8 cellular contexts compared by ENCODE assay signal in the genomic region with DNA sequence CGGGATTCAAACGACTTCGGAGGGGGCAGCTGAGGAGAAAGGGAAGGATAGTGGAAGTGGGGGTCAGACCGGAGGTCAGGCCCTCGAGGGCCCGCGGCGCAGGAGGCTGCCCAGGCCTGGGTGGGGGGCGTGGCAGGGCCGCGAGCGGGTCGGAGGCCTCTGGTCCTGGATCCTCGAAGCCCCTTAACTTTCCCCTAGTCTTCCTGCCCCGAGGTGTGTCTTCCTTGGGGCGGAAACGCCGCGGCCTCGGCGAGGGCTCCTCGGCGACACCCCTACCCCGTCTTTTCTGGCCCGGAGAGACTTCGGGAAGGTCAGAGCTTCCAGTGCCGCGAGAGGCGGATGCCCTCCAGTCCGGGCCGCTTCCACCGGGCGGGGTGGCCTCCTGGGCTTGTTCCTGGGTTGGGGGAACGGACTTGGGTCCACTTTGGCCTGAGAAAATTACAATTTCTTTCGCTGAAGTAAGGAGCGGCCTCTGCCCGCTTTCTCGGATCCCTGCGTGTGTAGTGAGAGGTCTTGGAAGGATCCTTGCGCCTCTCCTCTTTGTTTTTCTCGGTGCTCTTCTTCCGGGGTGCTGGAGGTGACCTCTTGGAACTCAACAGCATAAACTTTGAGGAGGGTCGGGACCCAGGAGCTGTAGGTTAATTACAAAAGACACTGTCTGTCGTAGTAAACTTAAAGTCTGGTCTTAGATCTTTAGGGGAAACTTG. TPM values are rescaled to one million over a fixed set of nuclear protein-coding genes. Genes with fewer than 3 reads are reported as not detected.
DNase-seq lines count a peak whose midpoint lies in the region; ATAC-seq and TF ChIP-seq lines count a peak whose summit lies in the region.

No MANE protein-coding gene starts in this region.

- no peak overlapping the region for H3K56ac ChIP-seq in H9 (ENCODE audit: insufficient read length, low read depth, low read length)

- WGBS in H9 (ENCODE audit: extremely low coverage, insufficient read length, low lambda C conversion rate), result no CpG with 5 or more reads among the region's 44 CpGs
- WGBS in heart left ventricle, 4 donors, result 0 to 1% (median 0%) methylated on average over 32 to 44 of the region's 44 CpGs

- H2BK120ac ChIP-seq in H9 (ENCODE audit: low read depth, low read length, poor library complexity, severe bottlenecking), result no peak overlapping the region

- H2BK5ac ChIP-seq in H9 (ENCODE audit: insufficient read length, low read length), result no peak overlapping the region

- no peak overlapping the region for H3T11ph ChIP-seq in H9 (ENCODE audit: low read length)

- H2AFZ ChIP-seq in H9 (ENCODE audit: low read length), result no peak overlapping the region
- H2AFZ ChIP-seq in parathyroid adenoma, result peak overlapping the region; percentile 88

- no peak overlapping the region for H4K91ac ChIP-seq in H9 (ENCODE audit: insufficient read length, low read depth, low read length)

- H3K9ac ChIP-seq in H9 (ENCODE audit: extremely low read depth, insufficient read length, low read length), result peak overlapping the region; percentile 95
- peak overlapping the region; percentile 98 for H3K9ac ChIP-seq in parathyroid adenoma

- H3K36me3 ChIP-seq in heart left ventricle (peaks cover 0 to 9% (median 0%) of the 10 kb centered on the region in 9 donors), parathyroid adenoma (ENCODE audit: control insufficient read depth, insufficient read depth, low read length) (no peaks in the 10 kb centered on the region)

- H4K20me1 ChIP-seq in H9 (ENCODE audit: control insufficient read depth, insufficient read depth, insufficient read length), result no peaks in the 10 kb centered on the region

- no peak overlapping the region for H2BK20ac ChIP-seq in H9 (ENCODE audit: low read depth, low read length, poor library complexity, severe bottlenecking)

- peak overlapping the region; percentile 97 to 98 for H3K4me3 Mint-ChIP-seq in H9

- no peak for TF ChIP-seq POLR2A in heart left ventricle (IDR thresholded peaks at IDR 0.05)

- H3K4me1 ChIP-seq in H9 (ENCODE audit: insufficient read depth, low read length) (no peaks in the 10 kb centered on the region), heart left ventricle (peaks cover 4 to 52% (median 41%) of the 10 kb centered on the region in 12 donors), parathyroid adenoma (no peaks in the 10 kb centered on the region)

- H3K14ac ChIP-seq in H9 (ENCODE audit: insufficient read depth, low read length), result peak overlapping the region; percentile 90

- no peaks in the 10 kb centered on the region for H3K9me3 ChIP-seq in H9 (ENCODE audit: control insufficient read depth, low read depth, low read length)
- no peaks in the 10 kb centered on the region for H3K9me3 ChIP-seq in heart left ventricle
- no peaks in the 10 kb centered on the region for H3K9me3 ChIP-seq in parathyroid adenoma (ENCODE audit: control insufficient read depth, low read length)

- H3K27me3 Mint-ChIP-seq in H9 (ENCODE audit: low read depth), result no peaks in the 10 kb centered on the region; the same call in 1 of the 2 replicates

- no peak overlapping the region for H2AK5ac ChIP-seq in H9 (ENCODE audit: insufficient read length, low read length)

- H3K23me2 ChIP-seq in H9 (ENCODE audit: insufficient read length, low read depth, low read length, poor library complexity, severe bottlenecking), result peaks cover 7% of the 10 kb centered on the region

- H4K8ac ChIP-seq in H9 (replicated peaks; ENCODE audit: insufficient read length, low read depth, low read length), result no peak overlapping the region

- peaks cover 11 to 17% of the 10 kb centered on the region in 2 experiments for H3K4me1 Mint-ChIP-seq in H9

- H3K27me3 ChIP-seq in H9 (ENCODE audit: insufficient read depth, low read length), result no peaks in the 10 kb centered on the region
- no peaks in the 10 kb centered on the region for H3K27me3 ChIP-seq in heart left ventricle
- no peaks in the 10 kb centered on the region for H3K27me3 ChIP-seq in parathyroid adenoma (ENCODE audit: control insufficient read depth, insufficient read depth, low read length)

- peak; percentile 16 to 46 for ATAC-seq in activated naive CD4-positive, alpha-beta T cell treated with anti-CD3 and anti-CD28 coated beads, Interleukin-2, amount 50 U/mL, for 72 hours
- ATAC-seq in heart left ventricle (peak; percentile 9 to 61 (median 40)), GM18858 (IDR thresholded peaks at IDR 0.05; ENCODE audit: unreplicated experiment) (no peak)

- peaks cover 6 to 13% (median 12%) of the 10 kb centered on the region in 3 experiments for H3K36me3 Mint-ChIP-seq in H9 (ENCODE audit: insufficient read depth in 1 of 3, low read depth in 3 of 3)
- H3K36me3 Mint-ChIP-seq in activated naive CD4-positive, alpha-beta T cell treated with anti-CD3 and anti-CD28 coated beads, Interleukin-2, amount 50 U/mL, for 72 hours, result peaks cover 5 to 23% of the 10 kb centered on the region in 2 donors

- no peak overlapping the region for H2BK12ac ChIP-seq in H9 (ENCODE audit: insufficient read length, low read depth, low read length)

- peak overlapping the region; percentile 97 to 98 (median 98) for H3K27ac Mint-ChIP-seq in H9
- peak overlapping the region; percentile 97 for H3K27ac Mint-ChIP-seq in activated naive CD4-positive, alpha-beta T cell treated with anti-CD3 and anti-CD28 coated beads, Interleukin-2, amount 50 U/mL, for 72 hours

- H3K27ac ChIP-seq in H9 (ENCODE audit: insufficient read length, low read depth, low read length) (no peak overlapping the region), heart left ventricle (peak overlapping the region; percentile 87 to 99 (median 98)), parathyroid adenoma (peak overlapping the region; percentile 96)

- H3K79me1 ChIP-seq in H9 (ENCODE audit: insufficient read depth, low read depth, low read length, poor library complexity, severe bottlenecking), result no peaks in the 10 kb centered on the region

- H3K23ac ChIP-seq in H9 (ENCODE audit: insufficient read length, low read depth, low read length), result no peak overlapping the region

- H3K4me2 ChIP-seq in H9 (ENCODE audit: insufficient read depth, insufficient read length, low read length) (peak overlapping the region; percentile 87), parathyroid adenoma (ENCODE audit: low read length) (peak overlapping the region; percentile 90)

- H3K4me3 ChIP-seq in LNCaP clone FGC (ENCODE audit: low read depth, low read length) (peak overlapping the region; percentile 99), heart left ventricle (peak overlapping the region; percentile 69 to 99 (median 90)), parathyroid adenoma (ENCODE audit: low read depth, low read length) (peak overlapping the region; percentile 99)

- H3K4ac ChIP-seq in H9 (ENCODE audit: low read depth, low read length), result no peak overlapping the region

- DNase-seq in NCI-H2171 treated with DMSO at 0.1 percent for 48 hours (lab: John Stamatoyannopoulos, UW) (peak; percentile 16), NCI-H2171 (lab: John Stamatoyannopoulos, UW) (no peak), H9 (no peak), LNCaP clone FGC (ENCODE audit: low read depth) (no peak), heart left ventricle (peak in 4 of 5 donors; percentile 42 to 73 (median 50))
- DNase-seq in activated naive CD4-positive, alpha-beta T cell treated with anti-CD3 and anti-CD28 coated beads, Interleukin-2, amount 50 U/mL, for 72 hours (ENCODE audit: low spot score in 2 of 2), result no peak

- intact Hi-C loops in heart left ventricle (cut with DNase I), result loop anchor here in 6 of 10 donors (1.0 to 10.0 kb wide), 5 partner anchors 87 to 199 kb away; partner anchors contain the start of genes AP1G1 (in 4 of the 6), DHODH (in 1 of the 6), DHX38 (in 1 of the 6) and TXNL4B (in 1 of the 6)

- no peak overlapping the region for H4K5ac ChIP-seq in H9 (ENCODE audit: insufficient read length, low read depth, low read length)

- no peak for TF ChIP-seq CTCF in H9 (conservative IDR thresholded peaks at IDR 0.05)
- TF ChIP-seq CTCF in LNCaP clone FGC (IDR thresholded peaks at IDR 0.05; ENCODE audit: control insufficient read depth, extremely low read depth, insufficient read depth), result no peak
- no peak for TF ChIP-seq CTCF in heart left ventricle (IDR thresholded peaks at IDR 0.05)
- TF ChIP-seq CTCF in parathyroid adenoma (IDR thresholded peaks at IDR 0.05), result no peak

- H3K18ac ChIP-seq in H9 (ENCODE audit: insufficient read length, low read depth, low read length), result peak overlapping the region; percentile 62

- H2BK15ac ChIP-seq in H9 (ENCODE audit: low read depth, low read length), result no peak overlapping the region

- H3K9me3 Mint-ChIP-seq in H9, result peaks cover 0 to 2% of the 10 kb centered on the region in 2 experiments; a peak in 1 of 5 replicates
- H3K9me3 Mint-ChIP-seq in activated naive CD4-positive, alpha-beta T cell treated with anti-CD3 and anti-CD28 coated beads, Interleukin-2, amount 50 U/mL, for 72 hours, result no peaks in the 10 kb centered on the region

- peaks cover 36% of the 10 kb centered on the region; the same call in 1 of the 2 replicates for H3K79me2 ChIP-seq in H9 (ENCODE audit: insufficient read depth, low read length)
- H3K79me2 ChIP-seq in parathyroid adenoma, result peaks cover 39% of the 10 kb centered on the region

RNA-seq across cellular contexts. Expression of gene IST1, which starts 0.5 kb away (rescaled TPM):
- total RNA-seq in H9 (2021), result 263 and 264 TPM in 2 replicates
- total RNA-seq in activated naive CD4-positive, alpha-beta T cell treated with anti-CD3 and anti-CD28 coated beads, Interleukin-2, amount 50 U/mL, for 72 hours, result 100 to 1,000 TPM; 166 to 256 TPM
- total RNA-seq in heart left ventricle, result 100 to 1,000 TPM in 7 of 9 donors, 10 to 100 TPM in 2; 89.2 to 146 (median 109) TPM
- 100 to 1,000 TPM in 1 of 2 donors, 10 to 100 TPM in 1; 54.5 to 105 TPM for polyA plus RNA-seq in heart left ventricle

RNA-seq across cellular contexts. Expression of gene ZNF821, which starts 11.8 kb away (rescaled TPM):
- total RNA-seq in H9 (2021) (11.6 and 12.5 TPM in 2 replicates), heart left ventricle (1 to 10 TPM; 2.3 to 5.7 (median 3.9) TPM)
- total RNA-seq in activated naive CD4-positive, alpha-beta T cell treated with anti-CD3 and anti-CD28 coated beads, Interleukin-2, amount 50 U/mL, for 72 hours, result 1 to 10 TPM; 6.6 to 7.3 TPM
- 1 to 10 TPM; 2.3 to 3.9 TPM for polyA plus RNA-seq in heart left ventricle

RNA-seq across cellular contexts. Expression of gene ATXN1L, which starts 50.1 kb away (rescaled TPM):
- total RNA-seq in H9 (2021) (30.1 and 30.3 TPM in 2 replicates), heart left ventricle (10 to 100 TPM; 14.3 to 24.2 (median 19.8) TPM)
- total RNA-seq in activated naive CD4-positive, alpha-beta T cell treated with anti-CD3 and anti-CD28 coated beads, Interleukin-2, amount 50 U/mL, for 72 hours, result 10 to 100 TPM; 17.0 to 33.0 TPM
- 10 to 100 TPM in 1 of 2 donors, 1 to 10 TPM in 1; 6.9 to 16.5 TPM for polyA plus RNA-seq in heart left ventricle

Comparison
In these comparisons a context has a peak if more than half of its experiments do, and no peak if none do; other contexts are left out.
1. DNase-seq: peak in NCI-H2171 treated with DMSO at 0.1 percent for 48 hours (single experiment) and heart left ventricle (4 of 5); none in NCI-H2171 (single experiment), H9 (single experiment), LNCaP clone FGC (single experiment) and activated naive CD4-positive, alpha-beta T cell treated with anti-CD3 and anti-CD28 coated beads, Interleukin-2, amount 50 U/mL, for 72 hours (0 of 2).
2. Peak in every context shown above with its lines, with median percentiles within 50 percentile points of each other: H3K4me3 ChIP-seq.